9 cellular contexts compared by ENCODE assay signal in genomic region chr3:11529281-11529680, GRCh38.
"Had no signal": no experiment of that assay in that cellular context is flagged by ENCODE, and none has a peak within 500 bp of the region (broad histone marks: within the 10 kb centered on the region; RNA-seq: fewer than 3 reads in every experiment).

No MANE protein-coding gene starts in this region.

- H3K27me3 Mint-ChIP-seq: activated CD4-positive, alpha-beta memory T cell treated with anti-CD3 and anti-CD28 coated beads for 36 hours; activated naive CD8-positive, alpha-beta T cell treated with anti-CD3 and anti-CD28 coated beads, Interleukin-2, amount 10 ng/mL, durations not matched to agents 7 days and 5 days had no signal

- H3K27me3 ChIP-seq: tibial nerve had no signal

- DNase-seq: activated CD4-positive, alpha-beta memory T cell treated with anti-CD3 and anti-CD28 coated beads for 36 hours; activated CD4-positive, alpha-beta T cell treated with anti-CD3 and anti-CD28 coated beads for 1 hour; activated naive CD8-positive, alpha-beta T cell treated with anti-CD3 and anti-CD28 coated beads, Interleukin-2, amount 10 ng/mL, durations not matched to agents 7 days and 5 days; activated T-cell treated with anti-CD3 and anti-CD28 coated beads, Interleukin-2, amount 50 U/mL, for 72 hours; islet precursor cell; left ventricle myocardium inferior; mesendoderm had no signal

- H3K9me3 ChIP-seq: left ventricle myocardium inferior, tibial nerve had no signal

- H3K9me3 Mint-ChIP-seq: activated CD4-positive, alpha-beta memory T cell treated with anti-CD3 and anti-CD28 coated beads for 36 hours; activated T-cell treated with anti-CD3 and anti-CD28 coated beads, Interleukin-2, amount 50 U/mL, for 72 hours had no signal

- H3K4me1 Mint-ChIP-seq: activated naive CD8-positive, alpha-beta T cell treated with anti-CD3 and anti-CD28 coated beads, Interleukin-2, amount 10 ng/mL, durations not matched to agents 7 days and 5 days had no signal

- H3K4me3 ChIP-seq: left ventricle myocardium inferior, tibial nerve had no signal

- ATAC-seq: activated T-cell treated with anti-CD3 and anti-CD28 coated beads, Interleukin-2, amount 50 U/mL, for 72 hours had no signal

- H3K4me3 Mint-ChIP-seq: activated CD4-positive, alpha-beta memory T cell treated with anti-CD3 and anti-CD28 coated beads for 36 hours; activated naive CD8-positive, alpha-beta T cell treated with anti-CD3 and anti-CD28 coated beads, Interleukin-2, amount 10 ng/mL, durations not matched to agents 7 days and 5 days; activated T-cell treated with anti-CD3 and anti-CD28 coated beads, Interleukin-2, amount 50 U/mL, for 72 hours; nephron had no signal

- H3K36me3 ChIP-seq: left ventricle myocardium inferior, tibial nerve had no signal

- H3K27ac Mint-ChIP-seq: activated CD4-positive, alpha-beta memory T cell treated with anti-CD3 and anti-CD28 coated beads for 36 hours; activated naive CD8-positive, alpha-beta T cell treated with anti-CD3 and anti-CD28 coated beads, Interleukin-2, amount 10 ng/mL, durations not matched to agents 7 days and 5 days; activated T-cell treated with anti-CD3 and anti-CD28 coated beads, Interleukin-2, amount 50 U/mL, for 72 hours had no signal
